ENCODE assay signal across 17 cellular contexts in the genomic region with DNA sequence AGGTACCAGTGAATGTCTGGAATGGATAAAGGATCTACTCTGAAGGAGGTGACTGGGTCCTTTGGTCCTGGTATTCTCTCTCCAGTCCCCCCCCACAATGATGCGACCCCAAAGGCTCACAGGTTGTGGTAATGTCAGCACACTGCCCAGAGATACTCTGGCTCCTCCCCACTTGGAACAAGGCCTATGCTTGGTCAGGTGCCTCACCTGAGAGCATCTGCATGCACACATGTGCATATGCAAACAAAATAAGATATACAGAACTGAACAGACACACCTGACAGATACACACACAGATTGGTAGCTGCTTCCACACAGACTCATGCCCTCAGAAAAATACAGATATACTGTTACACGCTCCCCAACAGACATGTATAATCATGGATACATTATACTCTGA. TPM values are rescaled to one million over a fixed set of nuclear protein-coding genes. Genes with fewer than 3 reads are reported as not detected.
DNase-seq lines count a peak whose midpoint lies in the region; ATAC-seq and TF ChIP-seq lines count a peak whose summit lies in the region.
"Had no signal": no experiment of that assay in that cellular context is flagged by ENCODE, and none has a peak within 500 bp of the region (broad histone marks: within the 10 kb centered on the region; RNA-seq: fewer than 3 reads in every experiment).

No MANE protein-coding gene starts in this region.

- no peak for TF ChIP-seq POLR2A in suprapubic skin (IDR thresholded peaks at IDR 0.05)

- no peak overlapping the region for H3K27ac ChIP-seq in suprapubic skin
- H3K27ac ChIP-seq: A549, RWPE1 had no signal

- DNase-seq in DMS53 (lab: John Stamatoyannopoulos, UW) (peak; percentile 69), NCI-H2029 (lab: John Stamatoyannopoulos, UW) (peak; percentile 90), NCI-H69 (lab: John Stamatoyannopoulos, UW) (peak; percentile 35), mucosa of descending colon (peak in 1 of 3 donors; percentile 60), suprapubic skin (ENCODE audit: low spot score in 2 of 2) (no peak), SIG-M5 (lab: John Stamatoyannopoulos, UW) (no peak), SIG-M5 treated with dmso at 0.1 percent for 504 hours (lab: John Stamatoyannopoulos, UW; ENCODE audit: unreplicated experiment) (no peak)
- DNase-seq: MV-4-11; NCI-H1105 treated with DMSO at 0.1 percent for 48 hours; NCI-H2081 treated with DMSO at 0.1 percent for 48 hours; NCI-H524 treated with DMSO at 0.1 percent for 48 hours; NK-92 treated with Interleukin-12 subunit alpha and Interleukin-12 subunit beta, amount 100 ng/mL, for 24 hours; SHP77 treated with DMSO at 0.1 percent for 48 hours had no signal

- H3K4me1 ChIP-seq in mucosa of descending colon (ENCODE audit: low read depth) (peaks cover 12% of the 10 kb centered on the region), suprapubic skin (no peaks in the 10 kb centered on the region)
- H3K4me1 ChIP-seq: A549 had no signal

- H3K9me3 ChIP-seq in mucosa of descending colon (no peaks in the 10 kb centered on the region), suprapubic skin (no peaks in the 10 kb centered on the region)
- H3K9me3 ChIP-seq: A549 had no signal

- peak; percentile 53 for ATAC-seq in mucosa of descending colon
- no peak for ATAC-seq in HG03139 (IDR thresholded peaks at IDR 0.05; ENCODE audit: unreplicated experiment)
- ATAC-seq: A549, SK-N-SH treated with all-trans-retinoic acid at 6 μM for 48 hours had no signal

- no peak overlapping the region for H3K4me3 ChIP-seq in mucosa of descending colon
- H3K4me3 ChIP-seq in suprapubic skin: no peak overlapping the region
- H3K4me3 ChIP-seq: A549 had no signal

- no peaks in the 10 kb centered on the region for H3K36me3 ChIP-seq in mucosa of descending colon (ENCODE audit: low read depth)
- H3K36me3 ChIP-seq in suprapubic skin: peaks cover 22% of the 10 kb centered on the region

- 100% methylated on average over 2 of the region's 2 CpGs for WGBS in suprapubic skin

- H3K27me3 ChIP-seq in suprapubic skin: no peaks in the 10 kb centered on the region

- no peak for TF ChIP-seq EP300 in suprapubic skin (IDR thresholded peaks at IDR 0.05)

- intact Hi-C loops in mucosa of descending colon (cut with DNase I, micrococcal nuclease): no loop called here

- no peak for TF ChIP-seq CTCF in mucosa of descending colon (IDR thresholded peaks at IDR 0.05)
- no peak for TF ChIP-seq CTCF in suprapubic skin (IDR thresholded peaks at IDR 0.05)

RNA-seq across cellular contexts. Expression of gene DMAP1, which starts 33.5 kb away (rescaled TPM):
- total RNA-seq in mucosa of descending colon: 10 to 100 TPM; 40.8 to 52.0 (median 44.0) TPM
- 100 to 1,000 TPM in 1 of 4 donors, 10 to 100 TPM in 3; 44.2 to 102 (median 52.6) TPM for total RNA-seq in suprapubic skin

Comparison
In these comparisons a context has a peak if more than half of its experiments do, and no peak if none do; other contexts are left out.
1. DNase-seq: peak in DMS53 (single experiment), NCI-H2029 (single experiment) and NCI-H69 (single experiment); none in suprapubic skin (0 of 2), SIG-M5 (single experiment) and SIG-M5 treated with dmso at 0.1 percent for 504 hours (single experiment).